In genomic region chr13:105796081-105796480, GRCh38 we compare ENCODE assay signal across 22 cellular contexts.
DNase-seq lines count a peak whose midpoint lies in the region; FAIRE-seq and TF ChIP-seq lines count a peak whose summit lies in the region.
"Had no signal": no experiment of that assay in that cellular context is flagged by ENCODE, and none has a peak within 500 bp of the region (broad histone marks: within the 10 kb centered on the region; RNA-seq: fewer than 3 reads in every experiment).

No MANE protein-coding gene starts in this region.

- CTCF ChIA-PET in OCI-LY7 (lab: Charles Lee; ENCODE audit: unreplicated experiment): no interaction called here

- H3K27ac Mint-ChIP-seq in astrocyte (ENCODE audit: unreplicated experiment): no peak overlapping the region
- H3K27ac Mint-ChIP-seq: B cell; CD14-positive monocyte; CD4-positive, alpha-beta memory T cell; CD4-positive, CD25-positive, alpha-beta regulatory T cell; CD8-positive, alpha-beta memory T cell had no signal

- H3K4me1 Mint-ChIP-seq in astrocyte (ENCODE audit: low read depth, unreplicated experiment): no peaks in the 10 kb centered on the region
- H3K4me1 Mint-ChIP-seq: B cell; CD14-positive monocyte; CD4-positive, alpha-beta memory T cell; CD4-positive, CD25-positive, alpha-beta regulatory T cell; CD8-positive, alpha-beta memory T cell had no signal

- FAIRE-seq in H54 (lab: Jason Lieb, UNC) (peak; percentile 50), astrocyte (lab: Jason Lieb, UNC) (peak; percentile 29)
- FAIRE-seq: A549, G401.6, GM12891, GM19239 had no signal

- H2AFZ ChIP-seq in astrocyte (ENCODE audit: low read depth, low read length) (no peak overlapping the region), MM.1S (ENCODE audit: low read length) (no peak overlapping the region), OCI-LY7 (ENCODE audit: low read length) (no peak overlapping the region)

- no peak overlapping the region for H3K4me3 Mint-ChIP-seq in astrocyte (ENCODE audit: unreplicated experiment)
- H3K4me3 Mint-ChIP-seq: B cell; CD14-positive monocyte; CD4-positive, alpha-beta memory T cell; CD4-positive, CD25-positive, alpha-beta regulatory T cell; CD8-positive, alpha-beta memory T cell had no signal

- H3K27ac ChIP-seq in C4-2B (peak overlapping the region; percentile 36; the same call in 1 of the 2 replicates), astrocyte (ENCODE audit: low read depth, low read length) (no peak overlapping the region), MM.1S (ENCODE audit: low read length) (no peak overlapping the region), esophagus squamous epithelium (no peak overlapping the region), OCI-LY7 (ENCODE audit: low read depth, low read length, poor library complexity, severe bottlenecking) (no peak overlapping the region)
- H3K27ac ChIP-seq: A549; BLaER1 treated with 17β-estradiol and CSF1 and Interleukin-3, amounts not matched to agents 10 nM and 100 nM had no signal

- POLR2A ChIA-PET in OCI-LY7 (lab: Charles Lee): no interaction called here

- intact Hi-C loops in esophagus squamous epithelium (cut with DNase I): no loop called here
- intact Hi-C loops in OCI-LY7 (cut with micrococcal nuclease; ENCODE audit: unreplicated experiment): no loop called here

- H3K27me3 ChIP-seq in astrocyte (ENCODE audit: insufficient read depth, low read length): no peaks in the 10 kb centered on the region
- no peaks in the 10 kb centered on the region for H3K27me3 ChIP-seq in MM.1S (replicated peaks; ENCODE audit: insufficient read depth, low read length)
- no peaks in the 10 kb centered on the region for H3K27me3 ChIP-seq in esophagus squamous epithelium
- H3K27me3 ChIP-seq: BLaER1 treated with 17β-estradiol and CSF1 and Interleukin-3, amounts not matched to agents 10 nM and 100 nM had no signal

- H3K4me1 ChIP-seq in astrocyte (ENCODE audit: insufficient read depth, low read length) (no peaks in the 10 kb centered on the region), MM.1S (ENCODE audit: low read length) (no peaks in the 10 kb centered on the region), esophagus squamous epithelium (no peaks in the 10 kb centered on the region), OCI-LY7 (ENCODE audit: insufficient read depth, low read length, poor library complexity, severe bottlenecking) (no peaks in the 10 kb centered on the region)
- H3K4me1 ChIP-seq: A549; BLaER1 treated with 17β-estradiol and CSF1 and Interleukin-3, amounts not matched to agents 10 nM and 100 nM had no signal

- H3K27me3 Mint-ChIP-seq in astrocyte (ENCODE audit: low read depth, unreplicated experiment): no peaks in the 10 kb centered on the region
- H3K27me3 Mint-ChIP-seq: B cell; CD4-positive, alpha-beta memory T cell; CD4-positive, CD25-positive, alpha-beta regulatory T cell; CD8-positive, alpha-beta memory T cell had no signal

- H3K9ac ChIP-seq in astrocyte (ENCODE audit: low read length) (no peak overlapping the region), MM.1S (ENCODE audit: low read length) (no peak overlapping the region)
- H3K9ac ChIP-seq: BLaER1 treated with 17β-estradiol and CSF1 and Interleukin-3, amounts not matched to agents 10 nM and 100 nM had no signal

- BruUV-seq in OCI-LY7 (replicated peaks; lab: Mats Ljungman, UMichigan): no TSS peak

- WGBS in esophagus squamous epithelium, 2 donors: 61 to 82% methylated on average over 3 of the region's 3 CpGs

- H4K20me1 ChIP-seq in astrocyte (ENCODE audit: insufficient read depth, low read length) (no peaks in the 10 kb centered on the region), MM.1S (ENCODE audit: insufficient read depth, low read length) (no peaks in the 10 kb centered on the region), OCI-LY7 (ENCODE audit: insufficient read depth, low read length) (no peaks in the 10 kb centered on the region)
- H4K20me1 ChIP-seq: BLaER1 treated with 17β-estradiol and CSF1 and Interleukin-3, amounts not matched to agents 10 nM and 100 nM had no signal

- no peak for DNase-seq in H54 (ENCODE audit: insufficient read length, low spot score)
- DNase-seq in LNCaP clone FGC (ENCODE audit: low read depth): peak; percentile 93
- DNase-seq in astrocyte (ENCODE audit: low read depth): no peak
- DNase-seq in MM.1S: no peak
- no peak for DNase-seq in esophagus squamous epithelium (lab: John Stamatoyannopoulos, UW)
- no peak for DNase-seq in OCI-LY7 (ENCODE audit: low spot score)
- DNase-seq in NCI-H187 treated with DMSO at 0.1 percent for 48 hours (lab: John Stamatoyannopoulos, UW): no peak
- DNase-seq: AML-193; CD4-positive, alpha-beta memory T cell; CD4-positive, CD25-positive, alpha-beta regulatory T cell; CD8-positive, alpha-beta memory T cell; COR-L47; DMS79 treated with DMSO at 0.1 percent for 48 hours; GF-D8 had no signal

- no peak for TF ChIP-seq CTCF in C4-2B (conservative IDR thresholded peaks at IDR 0.05)
- TF ChIP-seq CTCF in LNCaP clone FGC (IDR thresholded peaks at IDR 0.05; ENCODE audit: control insufficient read depth, extremely low read depth, insufficient read depth): no peak
- TF ChIP-seq CTCF in astrocyte (IDR thresholded peaks at IDR 0.05; ENCODE audit: insufficient read depth, low read depth, low read length): no peak
- no peak for TF ChIP-seq CTCF in MM.1S (IDR thresholded peaks at IDR 0.05; ENCODE audit: low read length)
- no peak for TF ChIP-seq CTCF in esophagus squamous epithelium (IDR thresholded peaks at IDR 0.05)
- TF ChIP-seq CTCF in OCI-LY7 (conservative IDR thresholded peaks at IDR 0.05; ENCODE audit: low read length): no peak

- H3K9me3 ChIP-seq in astrocyte (ENCODE audit: insufficient read depth, low read depth, low read length) (no peaks in the 10 kb centered on the region), MM.1S (replicated peaks; ENCODE audit: insufficient read depth, low read length) (no peaks in the 10 kb centered on the region), esophagus squamous epithelium (no peaks in the 10 kb centered on the region), OCI-LY7 (ENCODE audit: low read length) (no peaks in the 10 kb centered on the region)
- H3K9me3 ChIP-seq: A549 had no signal

- no peaks in the 10 kb centered on the region for H3K9me2 ChIP-seq in MM.1S (replicated peaks; ENCODE audit: insufficient read depth, low read length)
- H3K9me2 ChIP-seq in OCI-LY7 (ENCODE audit: insufficient read depth, low read length): no peaks in the 10 kb centered on the region

- TF ChIP-seq POLR2A in H54 (IDR thresholded peaks at IDR 0.05; ENCODE audit: low read depth, low read length) (no peak), esophagus squamous epithelium (IDR thresholded peaks at IDR 0.05) (no peak)

- H3K9me3 Mint-ChIP-seq in astrocyte (ENCODE audit: unreplicated experiment): no peaks in the 10 kb centered on the region

- H3K4me3 ChIP-seq in LNCaP clone FGC (ENCODE audit: low read depth, low read length): no peak overlapping the region
- no peak overlapping the region for H3K4me3 ChIP-seq in astrocyte (ENCODE audit: insufficient read depth, low read depth, low read length)
- H3K4me3 ChIP-seq in MM.1S (ENCODE audit: low read length): no peak overlapping the region
- H3K4me3 ChIP-seq in esophagus squamous epithelium: no peak overlapping the region
- no peak overlapping the region for H3K4me3 ChIP-seq in OCI-LY7 (ENCODE audit: low read depth, low read length, poor library complexity, severe bottlenecking)
- H3K4me3 ChIP-seq: A549; BLaER1 treated with 17β-estradiol and CSF1 and Interleukin-3, amounts not matched to agents 10 nM and 100 nM had no signal

- no peaks in the 10 kb centered on the region for H3F3A ChIP-seq in MM.1S (ENCODE audit: insufficient read depth, low read length)

- no peaks in the 10 kb centered on the region for H3K36me3 ChIP-seq in astrocyte (ENCODE audit: insufficient read depth, low read length)
- H3K36me3 ChIP-seq in MM.1S (replicated peaks; ENCODE audit: insufficient read depth, low read length): no peaks in the 10 kb centered on the region
- H3K36me3 ChIP-seq in esophagus squamous epithelium: no peaks in the 10 kb centered on the region
- H3K36me3 ChIP-seq in OCI-LY7 (ENCODE audit: insufficient read depth, low read length): no peaks in the 10 kb centered on the region
- H3K36me3 ChIP-seq: BLaER1 treated with 17β-estradiol and CSF1 and Interleukin-3, amounts not matched to agents 10 nM and 100 nM had no signal

- H3K36me3 Mint-ChIP-seq in astrocyte (ENCODE audit: low read depth, unreplicated experiment): no peaks in the 10 kb centered on the region
- H3K36me3 Mint-ChIP-seq: CD14-positive monocyte; CD4-positive, alpha-beta memory T cell; CD4-positive, CD25-positive, alpha-beta regulatory T cell; CD8-positive, alpha-beta memory T cell had no signal

- no peaks in the 10 kb centered on the region for H3K79me2 ChIP-seq in astrocyte (ENCODE audit: insufficient read depth, low read length)
- no peaks in the 10 kb centered on the region for H3K79me2 ChIP-seq in MM.1S (ENCODE audit: low read length)
- H3K79me2 ChIP-seq in OCI-LY7 (ENCODE audit: insufficient read depth, low read depth, low read length): no peaks in the 10 kb centered on the region

- H3K4me2 ChIP-seq in astrocyte (ENCODE audit: low read length) (no peak overlapping the region), MM.1S (ENCODE audit: low read depth, low read length) (no peak overlapping the region), OCI-LY7 (ENCODE audit: low read length) (no peak overlapping the region)
- H3K4me2 ChIP-seq: A549; BLaER1 treated with 17β-estradiol and CSF1 and Interleukin-3, amounts not matched to agents 10 nM and 100 nM had no signal
